Comparison of ENCODE assay signal across 14 cellular contexts in the genomic region with DNA sequence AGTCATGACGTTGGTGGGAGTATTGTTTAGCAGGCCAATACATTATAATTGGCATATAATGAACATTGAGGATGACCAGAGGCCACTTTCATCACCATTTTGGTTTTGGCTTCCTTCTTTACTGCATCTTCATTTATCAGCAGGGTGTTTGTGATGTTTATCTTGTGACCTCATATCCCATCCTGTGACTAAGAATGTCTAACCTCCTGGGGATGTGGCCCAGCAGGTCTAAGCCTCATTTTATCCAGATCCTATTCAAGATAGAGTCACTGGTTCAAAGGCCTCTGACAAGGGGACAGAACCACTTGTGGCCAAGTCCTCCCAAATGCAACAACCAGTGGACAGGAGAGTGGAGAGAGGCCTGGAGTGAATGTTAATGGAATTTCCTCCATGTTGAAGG.
DNase-seq lines count a peak whose midpoint lies in the region; ATAC-seq, FAIRE-seq and TF ChIP-seq lines count a peak whose summit lies in the region.
"Had no signal": no experiment of that assay in that cellular context is flagged by ENCODE, and none has a peak within 500 bp of the region (broad histone marks: within the 10 kb centered on the region; RNA-seq: fewer than 3 reads in every experiment).

No MANE protein-coding gene starts in this region.

- no peak overlapping the region for H3K4me3 ChIP-seq in MG63
- no peak overlapping the region for H3K4me3 ChIP-seq in K562
- no peak overlapping the region for H3K4me3 ChIP-seq in HepG2 (replicated peaks in 1 of 3; ENCODE audit: insufficient read depth in 1 of 3, low read depth in 2 of 3, low read length in 3 of 3)
- no peak overlapping the region for H3K4me3 ChIP-seq in upper lobe of right lung
- H3K4me3 ChIP-seq in CD4-positive, alpha-beta memory T cell (ENCODE audit: low read length in 2 of 2), result no peak overlapping the region
- H3K4me3 ChIP-seq: right atrium auricular region had no signal

- TF ChIP-seq EP300 in K562 (IDR thresholded peaks at IDR 0.05; ENCODE audit: low read length) (no peak), HepG2 (IDR thresholded peaks at IDR 0.05; ENCODE audit: low read depth in 2 of 2, low read length in 2 of 2) (no peak), HepG2 (CRISPR knock-in tag; IDR thresholded peaks at IDR 0.05; ENCODE audit: borderline replicate concordance) (no peak)

- TF ChIP-seq RAD21 in K562 (CRISPR knock-in tag; conservative IDR thresholded peaks at IDR 0.05 in 1 of 2, IDR thresholded peaks at IDR 0.05 in 1 of 2), result no peak
- no peak for TF ChIP-seq RAD21 in HepG2 (CRISPR knock-in tag; IDR thresholded peaks at IDR 0.05)

- H3K4me2 ChIP-seq in K562 (ENCODE audit: insufficient read depth, low read length) (no peak overlapping the region), HepG2 (ENCODE audit: low read depth, low read length) (no peak overlapping the region)

- in situ Hi-C loops in K562 (cut with MboI), result no loop called here
- in situ Hi-C loops in HepG2 (cut with HindIII; ENCODE audit: extremely low pct_ligation_motif_present, low pct_unique_long_range_greater_than_20kb), result no loop called here

- H3K79me2 ChIP-seq in K562 (ENCODE audit: control insufficient read depth, insufficient read depth, low read length) (no peaks in the 10 kb centered on the region), HepG2 (ENCODE audit: insufficient read depth, low read length) (no peaks in the 10 kb centered on the region)

- peaks cover 0 to 8% (median 4%) of the 10 kb centered on the region in 4 donors for H3K4me1 Mint-ChIP-seq in CD4-positive, alpha-beta memory T cell
- peaks cover 2% of the 10 kb centered on the region for H3K4me1 Mint-ChIP-seq in activated CD4-positive, alpha-beta memory T cell treated with anti-CD3 and anti-CD28 coated beads for 36 hours (ENCODE audit: low read depth)
- H3K4me1 Mint-ChIP-seq in chondrocyte (ENCODE audit: low read depth), result peaks cover 9% of the 10 kb centered on the region

- no peaks in the 10 kb centered on the region for H3K36me3 ChIP-seq in MG63
- no peaks in the 10 kb centered on the region for H3K36me3 ChIP-seq in K562 (ENCODE audit: control insufficient read depth, insufficient read depth, low read length)
- H3K36me3 ChIP-seq in HepG2 (replicated peaks in 1 of 2; ENCODE audit: control insufficient read depth in 1 of 2, insufficient read depth in 2 of 2, low read length in 2 of 2), result no peaks in the 10 kb centered on the region; a peak in 1 of 5 replicates
- H3K36me3 ChIP-seq in upper lobe of right lung, result no peaks in the 10 kb centered on the region
- no peaks in the 10 kb centered on the region for H3K36me3 ChIP-seq in CD4-positive, alpha-beta memory T cell (ENCODE audit: insufficient read depth, low read length)
- H3K36me3 ChIP-seq: right atrium auricular region had no signal

- H3K27ac ChIP-seq in K562 (ENCODE audit: extremely low read depth, low read depth, low read length), result no peak overlapping the region
- no peak overlapping the region for H3K27ac ChIP-seq in HepG2 (ENCODE audit: extremely low read length, insufficient read depth, low read length)
- no peak overlapping the region for H3K27ac ChIP-seq in upper lobe of right lung
- no peak overlapping the region for H3K27ac ChIP-seq in CD4-positive, alpha-beta memory T cell (ENCODE audit: low read depth, low read length)
- H3K27ac ChIP-seq: right atrium auricular region had no signal

- H3K27me3 ChIP-seq in MG63 (no peaks in the 10 kb centered on the region), K562 (ENCODE audit: control insufficient read depth in 2 of 2, insufficient read depth in 2 of 2, low read length in 2 of 2) (no peaks in the 10 kb centered on the region), HepG2 (ENCODE audit: control insufficient read depth in 1 of 2, insufficient read depth in 2 of 2, low read length in 2 of 2) (no peaks in the 10 kb centered on the region), upper lobe of right lung (no peaks in the 10 kb centered on the region)
- no peaks in the 10 kb centered on the region for H3K27me3 ChIP-seq in CD4-positive, alpha-beta memory T cell (ENCODE audit: insufficient read depth, low read length)
- H3K27me3 ChIP-seq: right atrium auricular region had no signal

- peak overlapping the region in 1 of 7 donors; percentile 24 for H3K27ac Mint-ChIP-seq in CD4-positive, alpha-beta memory T cell
- H3K27ac Mint-ChIP-seq in activated CD4-positive, alpha-beta memory T cell treated with anti-CD3 and anti-CD28 coated beads for 36 hours, result no peak overlapping the region
- no peak overlapping the region for H3K27ac Mint-ChIP-seq in chondrocyte (ENCODE audit: unreplicated experiment)
- H3K27ac Mint-ChIP-seq: memory B cell had no signal

- H3K4me1 ChIP-seq in K562 (replicated peaks in 1 of 2; ENCODE audit: control insufficient read depth in 2 of 2, insufficient read depth in 2 of 2, low read length in 2 of 2), result peaks cover 0 to 3% of the 10 kb centered on the region in 2 experiments; a peak in 2 of 5 replicates
- peaks cover 7% of the 10 kb centered on the region; the same call in 1 of the 2 replicates for H3K4me1 ChIP-seq in HepG2 (ENCODE audit: insufficient read depth, low read length)
- H3K4me1 ChIP-seq in upper lobe of right lung, result no peaks in the 10 kb centered on the region
- no peaks in the 10 kb centered on the region for H3K4me1 ChIP-seq in CD4-positive, alpha-beta memory T cell (ENCODE audit: insufficient read depth, low read length)
- H3K4me1 ChIP-seq: right atrium auricular region had no signal

- WGBS in K562 (ENCODE audit: insufficient coverage, low coverage, missing lambda C conversion rate), result 15% methylated on average over 1 of the region's 1 CpG
- WGBS in HepG2 (ENCODE audit: low lambda C conversion rate), result 85% methylated on average over 1 of the region's 1 CpG

- H3K9me3 ChIP-seq in MG63, result no peaks in the 10 kb centered on the region
- H3K9me3 ChIP-seq in K562 (replicated peaks; ENCODE audit: control insufficient read depth, insufficient read depth, low read depth, low read length), result no peaks in the 10 kb centered on the region
- H3K9me3 ChIP-seq in HepG2 (ENCODE audit: low read length), result no peaks in the 10 kb centered on the region
- no peaks in the 10 kb centered on the region for H3K9me3 ChIP-seq in upper lobe of right lung
- no peaks in the 10 kb centered on the region for H3K9me3 ChIP-seq in CD4-positive, alpha-beta memory T cell (ENCODE audit: control insufficient read depth in 1 of 2, low read length in 2 of 2)
- H3K9me3 ChIP-seq: right atrium auricular region had no signal

- no peaks in the 10 kb centered on the region for H3K27me3 Mint-ChIP-seq in CD4-positive, alpha-beta memory T cell
- no peaks in the 10 kb centered on the region for H3K27me3 Mint-ChIP-seq in activated CD4-positive, alpha-beta memory T cell treated with anti-CD3 and anti-CD28 coated beads for 36 hours
- no peaks in the 10 kb centered on the region for H3K27me3 Mint-ChIP-seq in chondrocyte (ENCODE audit: low read depth)
- H3K27me3 Mint-ChIP-seq: memory B cell had no signal

- POLR2A ChIA-PET in K562 (lab: Yijun Ruan, JAX) (no interaction called here), HepG2 (lab: Yijun Ruan, JAX) (no interaction called here)
- POLR2A ChIA-PET in CD4-positive, alpha-beta memory T cell (lab: Charles Lee; ENCODE audit: partially characterized antibody), result no interaction called here
- POLR2A ChIA-PET in activated CD4-positive, alpha-beta memory T cell treated with anti-CD3 and anti-CD28 coated beads for 36 hours (lab: Charles Lee), result no interaction called here

- intact Hi-C loops in K562 (cut with micrococcal nuclease), result no loop called here
- intact Hi-C loops in HepG2 (cut with micrococcal nuclease; ENCODE audit: unreplicated experiment), result no loop called here
- intact Hi-C loops in upper lobe of right lung (cut with DNase I), result no loop called here
- intact Hi-C loops in CD4-positive, alpha-beta memory T cell (cut with micrococcal nuclease), result no loop called here
- intact Hi-C loops in activated CD4-positive, alpha-beta memory T cell treated with anti-CD3 and anti-CD28 coated beads for 36 hours (cut with micrococcal nuclease), result no loop called here

- no peak for ATAC-seq in K562
- ATAC-seq in HepG2, result no peak
- ATAC-seq in upper lobe of right lung, result no peak

- BruUV-seq in K562 (replicated peaks; lab: Mats Ljungman, UMichigan) (no TSS peak), HepG2 (replicated peaks; lab: Mats Ljungman, UMichigan) (no TSS peak)

- no peak for TF ChIP-seq CTCF in K562 (IDR thresholded peaks at IDR 0.05 in 2 of 3, conservative IDR thresholded peaks at IDR 0.05 in 1 of 3; ENCODE audit: insufficient read depth in 2 of 3, low read depth in 1 of 3, low read length in 3 of 3)
- TF ChIP-seq CTCF in HepG2 (CRISPR knock-in tag; IDR thresholded peaks at IDR 0.05), result no peak
- TF ChIP-seq CTCF in upper lobe of right lung (IDR thresholded peaks at IDR 0.05), result no peak
- TF ChIP-seq CTCF in chondrocyte (IDR thresholded peaks at IDR 0.05), result no peak

- DNase-seq in EL, result peak; percentile 72
- DNase-seq in MG63, result peak; percentile 17
- DNase-seq in K562 (ENCODE audit: extremely low read depth in 1 of 4, low spot score in 3 of 4), result no peak
- peak; percentile 9 for DNase-seq in HepG2 (ENCODE audit: low spot score)
- DNase-seq in upper lobe of right lung, result no peak
- no peak for DNase-seq in CD4-positive, alpha-beta memory T cell
- no peak for DNase-seq in activated CD4-positive, alpha-beta memory T cell treated with anti-CD3 and anti-CD28 coated beads for 36 hours
- DNase-seq in chondrocyte (ENCODE audit: low spot score), result no peak
- DNase-seq: activated T-cell treated with anti-CD3 and anti-CD28 coated beads, Interleukin-2, amount 50 U/mL, for 1 hour; cerebellar nuclear complex; NCI-H774; T-helper 9 cell had no signal

- no peaks in the 10 kb centered on the region for H4K20me1 ChIP-seq in K562 (replicated peaks; ENCODE audit: control insufficient read depth, insufficient read depth, low read length)
- H4K20me1 ChIP-seq in HepG2 (ENCODE audit: insufficient read depth, low read length), result no peaks in the 10 kb centered on the region

- no peak overlapping the region for H3K4me3 Mint-ChIP-seq in CD4-positive, alpha-beta memory T cell
- H3K4me3 Mint-ChIP-seq in activated CD4-positive, alpha-beta memory T cell treated with anti-CD3 and anti-CD28 coated beads for 36 hours, result no peak overlapping the region
- H3K4me3 Mint-ChIP-seq in chondrocyte (ENCODE audit: unreplicated experiment), result no peak overlapping the region
- H3K4me3 Mint-ChIP-seq: memory B cell had no signal

- TF ChIP-seq POLR2A in K562 (conservative IDR thresholded peaks at IDR 0.05) (no peak), HepG2 (IDR thresholded peaks at IDR 0.05; ENCODE audit: insufficient read depth in 1 of 2, low read depth in 2 of 2, low read length in 2 of 2) (no peak)

- H3K9ac ChIP-seq in K562 (ENCODE audit: insufficient read depth in 1 of 2, low read depth in 2 of 2, low read length in 2 of 2) (no peak overlapping the region), HepG2 (ENCODE audit: insufficient read depth, low read depth, low read length) (no peak overlapping the region)

- FAIRE-seq in K562 (lab: Jason Lieb, UNC), result no peak
- no peak for FAIRE-seq in HepG2 (lab: Jason Lieb, UNC)

- H2AFZ ChIP-seq in K562 (ENCODE audit: low read depth, low read length) (no peak overlapping the region), HepG2 (ENCODE audit: low read length) (no peak overlapping the region)

- peaks cover 0 to 5% (median under 1%) of the 10 kb centered on the region in 8 donors for H3K9me3 Mint-ChIP-seq in CD4-positive, alpha-beta memory T cell
- H3K9me3 Mint-ChIP-seq in activated CD4-positive, alpha-beta memory T cell treated with anti-CD3 and anti-CD28 coated beads for 36 hours, result no peaks in the 10 kb centered on the region
- H3K9me3 Mint-ChIP-seq in chondrocyte (ENCODE audit: low read depth), result no peaks in the 10 kb centered on the region
- H3K9me3 Mint-ChIP-seq: memory B cell had no signal

- CTCF ChIA-PET in K562 (lab: Yijun Ruan, JAX; ENCODE audit: low intra/inter-chr PET ratio) (no interaction called here), HepG2 (lab: Yijun Ruan, JAX; ENCODE audit: low intra/inter-chr PET ratio, low total read pairs) (no interaction called here)
- CTCF ChIA-PET in CD4-positive, alpha-beta memory T cell (lab: Charles Lee; ENCODE audit: partially characterized antibody), result interaction anchor here (1.4 kb wide), 1 partner anchor 8 kb away, joined by 4 read pairs; no protein-coding TSS in a partner anchor
- CTCF ChIA-PET in activated CD4-positive, alpha-beta memory T cell treated with anti-CD3 and anti-CD28 coated beads for 36 hours (lab: Charles Lee), result no interaction called here

- no peaks in the 10 kb centered on the region for H3K9me1 ChIP-seq in K562 (ENCODE audit: control insufficient read depth, insufficient read depth, low read length)

- H3K36me3 Mint-ChIP-seq in CD4-positive, alpha-beta memory T cell, result peaks cover 50 to 65% of the 10 kb centered on the region in 2 donors
- H3K36me3 Mint-ChIP-seq in activated CD4-positive, alpha-beta memory T cell treated with anti-CD3 and anti-CD28 coated beads for 36 hours, result peaks cover 34% of the 10 kb centered on the region
- H3K36me3 Mint-ChIP-seq in chondrocyte (ENCODE audit: low read depth), result peaks cover 4% of the 10 kb centered on the region

Comparison
In these comparisons a context has a peak if more than half of its experiments do, and no peak if none do; other contexts are left out.
1. DNase-seq: peak in EL (single experiment), MG63 (single experiment) and HepG2 (single experiment); none in K562 (0 of 4), upper lobe of right lung (single experiment), CD4-positive, alpha-beta memory T cell (0 of 5), activated CD4-positive, alpha-beta memory T cell treated with anti-CD3 and anti-CD28 coated beads for 36 hours (single experiment) and chondrocyte (single experiment).